8 cellular contexts compared by ENCODE assay signal in the genomic region with DNA sequence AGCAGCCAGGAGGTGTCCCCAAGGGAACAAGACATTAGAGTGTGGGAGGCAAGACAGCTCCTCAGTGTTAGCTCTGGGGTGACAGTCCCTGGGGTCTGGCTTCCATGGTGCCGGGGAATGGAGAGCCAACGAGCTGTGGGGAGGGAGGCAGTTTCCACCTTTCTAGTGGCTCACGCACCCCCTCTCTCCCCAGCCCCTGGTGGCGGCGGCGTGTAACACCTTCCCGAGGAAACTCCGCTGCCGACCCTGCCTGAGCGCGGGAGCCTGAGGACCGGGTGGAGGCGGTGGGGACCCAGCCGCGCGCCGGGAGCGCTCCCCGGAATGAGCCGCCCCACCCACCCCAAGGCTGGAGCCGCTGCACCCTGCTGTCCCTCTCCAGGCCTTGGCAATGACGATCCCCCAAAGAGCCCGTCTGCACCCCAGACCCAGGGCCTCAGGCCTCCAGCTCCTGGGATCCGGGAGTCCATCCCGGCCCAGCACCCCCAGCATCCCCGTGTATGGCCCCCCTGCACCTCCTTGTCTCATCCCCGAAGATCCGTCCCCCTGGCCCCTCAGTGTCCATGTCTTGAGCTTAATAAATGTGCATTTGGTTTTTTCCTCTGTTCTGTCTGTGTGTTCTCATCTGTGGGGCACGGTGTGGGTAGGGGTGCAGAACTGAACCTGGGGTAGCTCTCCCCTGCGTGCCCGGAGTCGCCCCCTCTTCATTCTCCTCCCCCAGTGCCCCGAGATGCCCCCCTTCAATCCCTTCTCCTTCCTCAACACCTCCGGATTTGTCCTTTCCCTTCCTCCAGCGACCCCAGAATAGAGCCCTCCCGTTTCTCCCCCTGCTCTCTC. TPM values are rescaled to one million over a fixed set of nuclear protein-coding genes. Genes with fewer than 3 reads are reported as not detected.
DNase-seq lines count a peak whose midpoint lies in the region; ATAC-seq and TF ChIP-seq lines count a peak whose summit lies in the region.

No MANE protein-coding gene starts in this region.

- H3K4me1 ChIP-seq in DOHH2 (ENCODE audit: control insufficient read depth, low read length) (peaks cover 30% of the 10 kb centered on the region), HUES64 (ENCODE audit: insufficient read depth, low read length) (peaks cover 26% of the 10 kb centered on the region)

- H3K4me1 Mint-ChIP-seq in activated B cell treated with CpG ODN at 0.5 μM for 24 hours: peaks cover 46% of the 10 kb centered on the region
- peaks cover 51% of the 10 kb centered on the region for H3K4me1 Mint-ChIP-seq in central memory CD8-positive, alpha-beta T cell

- H3K9me3 Mint-ChIP-seq in activated B cell treated with CpG ODN at 0.5 μM for 24 hours: no peaks in the 10 kb centered on the region
- H3K9me3 Mint-ChIP-seq in central memory CD8-positive, alpha-beta T cell: no peaks in the 10 kb centered on the region

- H3K4me3 Mint-ChIP-seq in activated B cell treated with CpG ODN at 0.5 μM for 24 hours: peak overlapping the region; percentile 99
- peak overlapping the region; percentile 100 for H3K4me3 Mint-ChIP-seq in central memory CD8-positive, alpha-beta T cell

- no peaks in the 10 kb centered on the region for H3K27me3 Mint-ChIP-seq in activated B cell treated with CpG ODN at 0.5 μM for 24 hours
- no peaks in the 10 kb centered on the region for H3K27me3 Mint-ChIP-seq in central memory CD8-positive, alpha-beta T cell

- H4K20me1 ChIP-seq in DOHH2 (ENCODE audit: control insufficient read depth, insufficient read depth, low read depth, low read length): no peaks in the 10 kb centered on the region

- intact Hi-C loops in activated B cell treated with CpG ODN at 0.5 μM for 24 hours (cut with micrococcal nuclease): loop anchor here (1.0 to 2.0 kb wide), 4 partner anchors 17 to 94 kb away; no protein-coding TSS in a partner anchor

- 1% methylated on average over 34 of the region's 36 CpGs for WGBS in HUES64

- peaks cover 42% of the 10 kb centered on the region for H3K36me3 Mint-ChIP-seq in activated B cell treated with CpG ODN at 0.5 μM for 24 hours (ENCODE audit: low read depth)
- peaks cover 32% of the 10 kb centered on the region for H3K36me3 Mint-ChIP-seq in central memory CD8-positive, alpha-beta T cell (ENCODE audit: insufficient read depth)

- no peaks in the 10 kb centered on the region for H3K9me3 ChIP-seq in DOHH2 (ENCODE audit: control insufficient read depth, insufficient read depth, low read length)
- no peaks in the 10 kb centered on the region for H3K9me3 ChIP-seq in HUES64 (ENCODE audit: insufficient read depth, low read depth, low read length)

- no peak overlapping the region for H3K9ac ChIP-seq in HUES64 (ENCODE audit: low read depth, low read length)

- DNase-seq in activated B cell treated with CpG ODN at 0.5 μM for 24 hours (peak; percentile 68), lung microvascular endothelial cell (ENCODE audit: low read depth in 2 of 2) (peak; percentile 51 to 59), GF-D8 (lab: John Stamatoyannopoulos, UW) (no peak)
- DNase-seq in central memory CD8-positive, alpha-beta T cell (ENCODE audit: low spot score in 2 of 2): peak; percentile 44 to 60
- DNase-seq in stimulated activated CD8-positive, alpha-beta memory T cell treated with anti-CD3 and anti-CD28 coated beads, Interleukin-2, amount 100 ng/mL, for 1 hour (ENCODE audit: low read depth in 2 of 2): peak; percentile 46 to 62

- POLR2A ChIA-PET in activated B cell treated with CpG ODN at 0.5 μM for 24 hours (lab: Charles Lee): interaction anchor here (0.6 to 3.5 kb wide), 20 partner anchors 8 to 660 kb away, joined by 3 to 63 read pairs (median 4); partner anchors contain the start of gene FXYD7

- H3K27ac Mint-ChIP-seq in activated B cell treated with CpG ODN at 0.5 μM for 24 hours: peak overlapping the region; percentile 94
- H3K27ac Mint-ChIP-seq in central memory CD8-positive, alpha-beta T cell (ENCODE audit: low read depth): peak overlapping the region; percentile 99

- H3K36me3 ChIP-seq in DOHH2 (ENCODE audit: control insufficient read depth, low read length) (peaks cover 28% of the 10 kb centered on the region), HUES64 (ENCODE audit: insufficient read depth, low read length) (peaks cover 19% of the 10 kb centered on the region)

- ATAC-seq in activated B cell treated with CpG ODN at 0.5 μM for 24 hours (ENCODE audit: low read depth) (peak; percentile 66), GM21423 (IDR thresholded peaks at IDR 0.05; ENCODE audit: unreplicated experiment) (no peak)
- peak; percentile 67 for ATAC-seq in central memory CD8-positive, alpha-beta T cell (replicated peaks; ENCODE audit: extremely low read depth, poor library complexity, severe bottlenecking)

- H3K4me3 ChIP-seq in DOHH2 (ENCODE audit: low read length) (peak overlapping the region; percentile 89), HUES64 (ENCODE audit: low read length) (peak overlapping the region; percentile 80)

- CTCF ChIA-PET in activated B cell treated with CpG ODN at 0.5 μM for 24 hours (lab: Charles Lee): interaction anchor here (0.7 to 1.8 kb wide), 10 partner anchors 8 to 314 kb away, joined by 3 to 19 read pairs (median 4); partner anchors contain the start of gene FXYD7

- H3K79me2 ChIP-seq in DOHH2 (ENCODE audit: control insufficient read depth, low read length): peaks cover 16% of the 10 kb centered on the region

- H3K27me3 ChIP-seq in DOHH2 (ENCODE audit: control insufficient read depth, low read length) (peaks cover 8% of the 10 kb centered on the region), HUES64 (ENCODE audit: insufficient read depth, low read length) (peaks cover 19% of the 10 kb centered on the region; the same call in 1 of the 2 replicates)

- H3K4me2 ChIP-seq in DOHH2 (ENCODE audit: low read length): peak overlapping the region; percentile 76

- H3F3A ChIP-seq in DOHH2 (ENCODE audit: control insufficient read depth, insufficient read depth): no peaks in the 10 kb centered on the region

- H3K27ac ChIP-seq in DOHH2 (ENCODE audit: low read depth, low read length): peak overlapping the region; percentile 39; the same call in 1 of the 2 replicates
- no peak overlapping the region for H3K27ac ChIP-seq in HUES64 (ENCODE audit: low read depth, low read length)

- TF ChIP-seq CTCF in DOHH2 (IDR thresholded peaks at IDR 0.05; ENCODE audit: low read depth, low read length, poor library complexity, severe bottlenecking) (peak; percentile 76), activated B cell treated with CpG ODN at 0.5 μM for 24 hours (IDR thresholded peaks at IDR 0.05) (no peak)

- no peaks in the 10 kb centered on the region for H3K9me2 ChIP-seq in DOHH2 (replicated peaks; ENCODE audit: control insufficient read depth, low read length)

RNA-seq across cellular contexts. Expression of gene FXYD5, which starts 0.6 kb away (rescaled TPM):
- 75.1 TPM for polyA plus RNA-seq in HUES64 (2013, experiment 1 of 2)
- polyA plus RNA-seq in HUES64 (2013, experiment 2 of 2): 102 TPM
- total RNA-seq in activated B cell treated with CpG ODN at 0.5 μM for 24 hours: 103 and 125 TPM in 2 replicates
- total RNA-seq in lung microvascular endothelial cell: 14.2 and 17.9 TPM in 2 replicates

RNA-seq across cellular contexts. Expression of gene FXYD7, which starts 10.9 kb away (rescaled TPM):
- 11.0 TPM for polyA plus RNA-seq in HUES64 (2013, experiment 1 of 2)
- polyA plus RNA-seq in HUES64 (2013, experiment 2 of 2): 14.4 TPM
- total RNA-seq in activated B cell treated with CpG ODN at 0.5 μM for 24 hours (2.2 and 3.0 TPM in 2 replicates), lung microvascular endothelial cell (not detected in 2 replicates)

RNA-seq across cellular contexts. Expression of gene FXYD1, which starts 15.3 kb away (rescaled TPM):
- polyA plus RNA-seq in HUES64 (2013, experiment 1 of 2): 4.7 TPM
- 9.3 TPM for polyA plus RNA-seq in HUES64 (2013, experiment 2 of 2)
- total RNA-seq in activated B cell treated with CpG ODN at 0.5 μM for 24 hours: 1.1 TPM in 2 replicates
- total RNA-seq in lung microvascular endothelial cell: not detected in 2 replicates

RNA-seq across cellular contexts. Expression of gene LGI4, which starts 19.1 kb away (rescaled TPM):
- 1.4 TPM for polyA plus RNA-seq in HUES64 (2013, experiment 1 of 2)
- 3.4 TPM for polyA plus RNA-seq in HUES64 (2013, experiment 2 of 2)
- not detected in 2 replicates for total RNA-seq in activated B cell treated with CpG ODN at 0.5 μM for 24 hours
- total RNA-seq in lung microvascular endothelial cell: not detected in 2 replicates

RNA-seq across cellular contexts. Expression of gene FXYD3, which starts 38.3 kb away (rescaled TPM):
- polyA plus RNA-seq in HUES64 (2013, experiment 1 of 2): not detected
- polyA plus RNA-seq in HUES64 (2013, experiment 2 of 2): not detected
- not detected in 2 replicates for total RNA-seq in activated B cell treated with CpG ODN at 0.5 μM for 24 hours
- not detected in 2 replicates for total RNA-seq in lung microvascular endothelial cell
